Comparison of ENCODE assay signal across 1 cellular context in the genomic region with DNA sequence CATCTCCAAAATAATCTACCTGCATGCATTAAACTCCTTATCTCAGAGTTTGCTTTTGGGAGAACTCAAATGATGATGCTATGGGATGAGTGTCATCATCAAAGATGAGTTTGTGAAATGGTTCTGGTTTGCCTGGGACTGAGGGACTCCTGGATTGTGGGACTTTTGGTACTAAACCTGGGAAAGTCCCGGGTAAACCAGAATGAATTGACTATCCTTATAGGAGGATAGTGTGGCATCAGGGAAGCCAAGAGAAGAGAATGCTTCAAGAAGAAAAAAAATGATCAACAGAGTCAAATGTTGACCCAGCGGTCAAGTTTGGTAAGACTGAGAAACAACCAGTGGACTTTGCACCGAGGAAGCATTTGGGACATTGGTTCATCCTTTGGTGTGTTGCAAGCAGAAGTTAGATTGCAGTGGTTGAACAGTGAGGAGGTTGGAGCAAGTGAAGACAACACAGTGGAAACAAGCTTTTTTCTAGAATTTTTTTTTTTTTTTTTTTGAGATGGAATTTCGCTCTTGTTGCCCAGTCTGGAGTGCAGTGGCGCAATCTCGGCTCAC.
TF ChIP-seq lines count a peak whose summit lies in the region.

No MANE protein-coding gene starts in this region.

TF ChIP-seq in K562, 482 proteins besides CTCF, POLR2A, EP300 and RAD21:
- TF ChIP-seq, protein P1, sequence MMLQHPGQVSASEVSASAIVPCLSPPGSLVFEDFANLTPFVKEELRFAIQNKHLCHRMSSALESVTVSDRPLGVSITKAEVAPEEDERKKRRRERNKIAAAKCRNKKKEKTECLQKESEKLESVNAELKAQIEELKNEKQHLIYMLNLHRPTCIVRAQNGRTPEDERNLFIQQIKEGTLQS (IDR thresholded peaks at IDR 0.05) = peak; percentile 21; the same call in 1 of the 2 replicates
- TF ChIP-seq, protein P1 (CRISPR knock-in tag; conservative IDR thresholded peaks at IDR 0.05) = no peak
- no peak for TF ChIP-seq SMARCE1 (IDR thresholded peaks at IDR 0.05)
